ENCODE assay signal across 1 cellular context in the genomic region with DNA sequence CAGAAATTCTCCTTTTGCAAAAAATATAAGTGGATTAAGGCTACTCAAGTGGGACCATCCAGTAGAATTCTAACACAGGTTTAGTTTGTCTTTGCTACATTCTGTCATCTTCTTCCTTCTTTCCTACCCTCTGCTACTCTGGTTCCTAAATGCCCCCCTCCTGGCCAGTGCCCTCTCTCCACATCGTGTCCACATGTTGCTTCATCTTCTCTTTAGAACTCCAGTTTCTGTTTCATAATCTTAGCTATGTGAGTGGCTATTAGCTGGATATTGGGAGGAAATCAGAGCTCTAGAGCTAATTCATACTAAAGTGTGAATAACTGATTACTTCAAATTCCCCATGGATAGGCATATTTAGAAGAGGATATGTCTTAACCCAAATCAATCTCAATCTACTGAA.
TF ChIP-seq lines count a peak whose summit lies in the region.

No MANE protein-coding gene starts in this region.

TF ChIP-seq in HepG2, 621 proteins besides CTCF, POLR2A, EP300 and RAD21 (continued from another document):
- TF ChIP-seq, protein P1, sequence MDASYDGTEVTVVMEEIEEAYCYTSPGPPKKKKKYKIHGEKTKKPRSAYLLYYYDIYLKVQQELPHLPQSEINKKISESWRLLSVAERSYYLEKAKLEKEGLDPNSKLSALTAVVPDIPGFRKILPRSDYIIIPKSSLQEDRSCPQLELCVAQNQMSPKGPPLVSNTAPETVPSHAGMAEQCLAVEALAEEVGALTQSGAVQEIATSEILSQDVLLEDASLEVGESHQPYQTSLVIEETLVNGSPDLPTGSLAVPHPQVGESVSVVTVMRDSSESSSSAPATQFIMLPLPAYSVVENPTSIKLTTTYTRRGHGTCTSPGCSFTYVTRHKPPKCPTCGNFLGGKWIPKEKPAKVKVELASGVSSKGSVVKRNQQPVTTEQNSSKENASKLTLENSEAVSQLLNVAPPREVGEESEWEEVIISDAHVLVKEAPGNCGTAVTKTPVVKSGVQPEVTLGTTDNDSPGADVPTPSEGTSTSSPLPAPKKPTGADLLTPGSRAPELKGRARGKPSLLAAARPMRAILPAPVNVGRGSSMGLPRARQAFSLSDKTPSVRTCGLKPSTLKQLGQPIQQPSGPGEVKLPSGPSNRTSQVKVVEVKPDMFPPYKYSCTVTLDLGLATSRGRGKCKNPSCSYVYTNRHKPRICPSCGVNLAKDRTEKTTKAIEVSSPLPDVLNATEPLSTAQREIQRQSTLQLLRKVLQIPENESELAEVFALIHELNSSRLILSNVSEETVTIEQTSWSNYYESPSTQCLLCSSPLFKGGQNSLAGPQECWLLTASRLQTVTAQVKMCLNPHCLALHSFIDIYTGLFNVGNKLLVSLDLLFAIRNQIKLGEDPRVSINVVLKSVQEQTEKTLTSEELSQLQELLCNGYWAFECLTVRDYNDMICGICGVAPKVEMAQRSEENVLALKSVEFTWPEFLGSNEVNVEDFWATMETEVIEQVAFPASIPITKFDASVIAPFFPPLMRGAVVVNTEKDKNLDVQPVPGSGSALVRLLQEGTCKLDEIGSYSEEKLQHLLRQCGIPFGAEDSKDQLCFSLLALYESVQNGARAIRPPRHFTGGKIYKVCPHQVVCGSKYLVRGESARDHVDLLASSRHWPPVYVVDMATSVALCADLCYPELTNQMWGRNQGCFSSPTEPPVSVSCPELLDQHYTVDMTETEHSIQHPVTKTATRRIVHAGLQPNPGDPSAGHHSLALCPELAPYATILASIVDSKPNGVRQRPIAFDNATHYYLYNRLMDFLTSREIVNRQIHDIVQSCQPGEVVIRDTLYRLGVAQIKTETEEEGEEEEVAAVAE (CRISPR knock-in tag; IDR thresholded peaks at IDR 0.05; ENCODE audit: borderline replicate concordance), result no peak
